In the genomic region with DNA sequence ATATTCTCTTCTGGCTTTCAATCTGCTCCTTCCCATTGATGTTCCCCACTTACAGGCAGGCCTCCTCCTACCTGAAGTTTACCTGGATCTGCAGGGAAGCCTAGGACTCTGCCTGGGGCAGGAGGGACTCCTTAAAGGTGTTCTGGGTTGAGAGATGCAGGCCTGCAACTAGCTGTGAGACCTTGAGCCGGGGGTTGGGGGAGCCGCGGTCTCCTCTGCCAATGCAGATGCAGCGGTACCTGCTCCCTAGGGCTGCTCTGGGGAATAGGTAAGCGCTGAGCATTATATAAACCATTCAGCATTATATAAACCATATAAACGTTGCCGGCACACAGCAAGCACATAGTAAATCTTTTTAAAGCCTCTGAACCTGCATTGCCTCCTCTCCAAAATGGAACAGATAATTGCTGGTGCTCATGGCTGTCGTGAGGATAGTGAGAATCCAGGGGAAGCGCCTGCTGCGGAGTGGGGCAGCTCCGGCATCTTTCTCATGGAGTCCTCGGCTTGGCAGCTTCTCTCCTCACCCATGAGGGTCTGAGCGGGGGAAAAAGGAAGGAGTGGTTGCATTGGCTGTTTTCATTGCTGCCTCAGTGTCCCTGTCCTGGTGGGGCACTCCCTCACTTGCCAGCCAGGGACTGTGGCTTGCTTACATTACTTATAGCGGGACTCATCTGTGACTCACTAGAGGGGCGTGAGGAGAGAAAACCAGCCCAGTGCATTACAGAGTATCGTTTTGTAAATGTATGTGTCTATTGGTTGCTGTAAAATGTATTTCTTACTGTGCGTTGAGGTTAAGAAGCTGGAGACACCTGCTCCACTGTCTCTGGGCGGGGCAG, we compare ENCODE assay signal across 15 cellular contexts. TPM values are rescaled to one million over a fixed set of nuclear protein-coding genes. Genes with fewer than 3 reads are reported as not detected.
DNase-seq lines count a peak whose midpoint lies in the region; ATAC-seq and TF ChIP-seq lines count a peak whose summit lies in the region.
"Had no signal": no experiment of that assay in that cellular context is flagged by ENCODE, and none has a peak within 500 bp of the region (broad histone marks: within the 10 kb centered on the region; RNA-seq: fewer than 3 reads in every experiment).

No MANE protein-coding gene starts in this region.

- no peak for TF ChIP-seq POLR2A in spleen (IDR thresholded peaks at IDR 0.05)

- no peak overlapping the region for H3K27ac Mint-ChIP-seq in activated CD4-positive, alpha-beta T cell treated with anti-CD3 and anti-CD28 coated beads, Interleukin-2, amount 10 ng/mL, durations not matched to agents 7 days and 5 days
- H3K27ac Mint-ChIP-seq: activated naive CD4-positive, alpha-beta T cell treated with anti-CD3 and anti-CD28 coated beads, Interleukin-2, amount 50 U/mL, for 24 hours; natural killer cell treated with Interleukin-12 subunit alpha and Interleukin-12 subunit beta and Interleukin-15 and Interleukin-18, amount 100 ng/mL, for 72 hours had no signal

- 82% methylated on average over 17 of the region's 18 CpGs for WGBS in SK-N-SH (ENCODE audit: low lambda C conversion rate)
- 86 to 92% (median 90%) methylated on average over 17 to 18 of the region's 18 CpGs for WGBS in spleen, 5 donors

- H3K4me1 ChIP-seq in SK-N-SH (ENCODE audit: control insufficient read depth in 1 of 2, insufficient read depth in 2 of 2, low read depth in 1 of 2, low read length in 1 of 2) (peaks cover 34 to 84% of the 10 kb centered on the region in 2 experiments), spleen (peaks cover 0 to 63% (median 37%) of the 10 kb centered on the region in 6 donors)

- no peak overlapping the region for H3K4me3 Mint-ChIP-seq in activated CD4-positive, alpha-beta T cell treated with anti-CD3 and anti-CD28 coated beads, Interleukin-2, amount 10 ng/mL, durations not matched to agents 7 days and 5 days
- H3K4me3 Mint-ChIP-seq: activated naive CD4-positive, alpha-beta T cell treated with anti-CD3 and anti-CD28 coated beads, Interleukin-2, amount 50 U/mL, for 24 hours; natural killer cell treated with Interleukin-12 subunit alpha and Interleukin-12 subunit beta and Interleukin-15 and Interleukin-18, amount 100 ng/mL, for 72 hours had no signal

- no peaks in the 10 kb centered on the region for H3K4me1 Mint-ChIP-seq in activated CD4-positive, alpha-beta T cell treated with anti-CD3 and anti-CD28 coated beads, Interleukin-2, amount 10 ng/mL, durations not matched to agents 7 days and 5 days

- TF ChIP-seq RAD21 in SK-N-SH (IDR thresholded peaks at IDR 0.05; ENCODE audit: low read length) = no peak

- intact Hi-C loops in spleen (cut with DNase I; ENCODE audit: low total_unique reads) = no loop called here

- peaks cover 14% of the 10 kb centered on the region for H3K27me3 Mint-ChIP-seq in activated CD4-positive, alpha-beta T cell treated with anti-CD3 and anti-CD28 coated beads, Interleukin-2, amount 10 ng/mL, durations not matched to agents 7 days and 5 days
- H3K27me3 Mint-ChIP-seq: activated naive CD4-positive, alpha-beta T cell treated with anti-CD3 and anti-CD28 coated beads, Interleukin-2, amount 50 U/mL, for 24 hours had no signal

- no peaks in the 10 kb centered on the region for H3K79me2 ChIP-seq in SK-N-SH (ENCODE audit: insufficient read depth)

- no peak for TF ChIP-seq CTCF in SK-N-SH (IDR thresholded peaks at IDR 0.05)
- TF ChIP-seq CTCF in foreskin fibroblast (IDR thresholded peaks at IDR 0.05; ENCODE audit: low read depth, low read length) = no peak
- TF ChIP-seq CTCF in spleen (IDR thresholded peaks at IDR 0.05 in 8 of 11, conservative IDR thresholded peaks at IDR 0.05 in 3 of 11) = no peak

- H3K9me3 Mint-ChIP-seq in activated CD4-positive, alpha-beta T cell treated with anti-CD3 and anti-CD28 coated beads, Interleukin-2, amount 10 ng/mL, durations not matched to agents 7 days and 5 days = no peaks in the 10 kb centered on the region
- H3K9me3 Mint-ChIP-seq: activated naive CD4-positive, alpha-beta T cell treated with anti-CD3 and anti-CD28 coated beads, Interleukin-2, amount 50 U/mL, for 24 hours; natural killer cell treated with Interleukin-12 subunit alpha and Interleukin-12 subunit beta and Interleukin-15 and Interleukin-18, amount 100 ng/mL, for 72 hours had no signal

- no peaks in the 10 kb centered on the region for H4K20me1 ChIP-seq in SK-N-SH (ENCODE audit: insufficient read depth)

- no peak for ATAC-seq in HG03045 (IDR thresholded peaks at IDR 0.05; ENCODE audit: unreplicated experiment)
- ATAC-seq: natural killer cell treated with Interleukin-12 subunit alpha and Interleukin-12 subunit beta and Interleukin-15 and Interleukin-18, amount 100 ng/mL, for 72 hours had no signal

- H3K36me3 ChIP-seq in SK-N-SH (replicated peaks in 1 of 2; ENCODE audit: control insufficient read depth in 1 of 2, insufficient read depth in 2 of 2, low read length in 1 of 2) (no peaks in the 10 kb centered on the region), spleen (no peaks in the 10 kb centered on the region)
- H3K36me3 ChIP-seq: tibial nerve had no signal

- H3K4me3 ChIP-seq in SK-N-SH (ENCODE audit: low read depth in 2 of 2, low read length in 1 of 2) (no peak overlapping the region), foreskin fibroblast (ENCODE audit: low read depth in 1 of 2, low read length in 2 of 2) (no peak overlapping the region), spleen (no peak overlapping the region)
- H3K4me3 ChIP-seq: tibial nerve had no signal

- no peaks in the 10 kb centered on the region for H3K9me2 ChIP-seq in SK-N-SH

- peaks cover 20% of the 10 kb centered on the region for H3F3A ChIP-seq in SK-N-SH (replicated peaks; ENCODE audit: insufficient read depth)

- H3K4me2 ChIP-seq in SK-N-SH = 0 out of 2 replicates have a peak overlapping the region, but pooled peaks have one; percentile 10

- POLR2A ChIA-PET in SK-N-SH (lab: Yijun Ruan, JAX) = interaction anchor here (6.7 kb wide), 1 partner anchor 19 kb away, joined by 53 read pairs; no protein-coding TSS in a partner anchor
- POLR2A ChIA-PET in activated CD4-positive, alpha-beta T cell treated with anti-CD3 and anti-CD28 coated beads, Interleukin-2, amount 10 ng/mL, durations not matched to agents 7 days and 5 days (lab: Charles Lee) = no interaction called here

- H3K27ac ChIP-seq in SK-N-SH (ENCODE audit: low read depth in 2 of 2, low read length in 1 of 2) = peak overlapping the region; percentile 49 to 100
- peak overlapping the region in 4 of 8 donors; percentile 63 to 84 (median 70) for H3K27ac ChIP-seq in spleen
- H3K27ac ChIP-seq: 22Rv1 had no signal

- H3K9me3 ChIP-seq in SK-N-SH (no peaks in the 10 kb centered on the region), spleen (no peaks in the 10 kb centered on the region)
- H3K9me3 ChIP-seq: tibial nerve had no signal

- no peak overlapping the region for H3K9ac ChIP-seq in SK-N-SH

- DNase-seq in DMS153 (lab: John Stamatoyannopoulos, UW) (peak; percentile 38), DMS153 treated with DMSO at 0.1 percent for 48 hours (lab: John Stamatoyannopoulos, UW; ENCODE audit: unreplicated experiment) (no peak), SK-N-SH (no peak), foreskin fibroblast (peak; percentile 44 to 73), spleen (peak; percentile 38), activated gamma-delta T cell treated with Interleukin-2 at 50 U/mL for 16 hours (no peak)
- DNase-seq in activated CD4-positive, alpha-beta T cell treated with anti-CD3 and anti-CD28 coated beads, Interleukin-2, amount 10 ng/mL, durations not matched to agents 7 days and 5 days = no peak
- DNase-seq: MM.1S, NCI-H524, RPMI8226 had no signal

- no peak overlapping the region; the same call in 1 of the 2 replicates for H2AFZ ChIP-seq in SK-N-SH (ENCODE audit: low read depth)

- CTCF ChIA-PET in SK-N-SH (lab: Yijun Ruan, JAX) = interaction anchor here (0.9 to 1.6 kb wide), 3 partner anchors 16 to 123 kb away, joined by 3 to 6 read pairs (median 3); no protein-coding TSS in a partner anchor
- CTCF ChIA-PET in activated CD4-positive, alpha-beta T cell treated with anti-CD3 and anti-CD28 coated beads, Interleukin-2, amount 10 ng/mL, durations not matched to agents 7 days and 5 days (lab: Charles Lee) = no interaction called here

- no peak for TF ChIP-seq EP300 in SK-N-SH (IDR thresholded peaks at IDR 0.05; ENCODE audit: borderline replicate concordance in 1 of 2, low read depth in 1 of 2, low read length in 1 of 2)

- H3K27me3 ChIP-seq in SK-N-SH (ENCODE audit: insufficient read depth) (no peaks in the 10 kb centered on the region), spleen (replicated peaks in 1 of 7) (peaks cover 0 to 38% (median 0%) of the 10 kb centered on the region in 7 donors)

- H3K36me3 Mint-ChIP-seq in activated CD4-positive, alpha-beta T cell treated with anti-CD3 and anti-CD28 coated beads, Interleukin-2, amount 10 ng/mL, durations not matched to agents 7 days and 5 days (ENCODE audit: low read depth) = no peaks in the 10 kb centered on the region
- H3K36me3 Mint-ChIP-seq: activated naive CD4-positive, alpha-beta T cell treated with anti-CD3 and anti-CD28 coated beads, Interleukin-2, amount 50 U/mL, for 24 hours; natural killer cell treated with Interleukin-12 subunit alpha and Interleukin-12 subunit beta and Interleukin-15 and Interleukin-18, amount 100 ng/mL, for 72 hours had no signal

TF ChIP-seq in SK-N-SH, 30 proteins besides CTCF, POLR2A, EP300 and RAD21:
- TF ChIP-seq FOSL2 (IDR thresholded peaks at IDR 0.05; ENCODE audit: borderline replicate concordance, low read depth) (peak; percentile 66; the same call in 1 of the 2 replicates), TCF12 (IDR thresholded peaks at IDR 0.05) (0 out of 2 replicates have a peak, but pooled peaks have one; percentile 4), TAF1 (IDR thresholded peaks at IDR 0.05; ENCODE audit: borderline replicate concordance, low read depth, low read length) (no peak)

RNA-seq across cellular contexts. Expression of gene KRT80, which starts 12.5 kb away (rescaled TPM):
- polyA plus RNA-seq in SK-N-SH (2012; rRNA removed) (14.9 and 17.4 TPM in 2 replicates), spleen (under 1 TPM in 1 of 3 donors, not detected in 2; 0.03 TPM)
- polyA plus RNA-seq in SK-N-SH (2012; cell fraction: cytosol; rRNA removed) = 8.1 and 10.8 TPM in 2 replicates
- polyA plus RNA-seq in SK-N-SH (2012; cell fraction: nucleus; rRNA removed) = 21.6 and 31.9 TPM in 2 replicates
- total RNA-seq in spleen = under 1 TPM in 2 of 7 donors, not detected in 5; 0.17 to 0.37 TPM
- total RNA-seq in activated CD4-positive, alpha-beta T cell treated with anti-CD3 and anti-CD28 coated beads, Interleukin-2, amount 10 ng/mL, durations not matched to agents 7 days and 5 days = not detected
- total RNA-seq: natural killer cell treated with Interleukin-12 subunit alpha and Interleukin-12 subunit beta and Interleukin-15 and Interleukin-18, amount 100 ng/mL, for 72 hours; tibial nerve had no signal

RNA-seq across cellular contexts. Expression of gene KRT7, which starts 28.7 kb away (rescaled TPM):
- polyA plus RNA-seq in SK-N-SH (2012; rRNA removed) (3.2 and 5.4 TPM in 2 replicates), spleen (1 to 10 TPM; 1.2 to 1.9 (median 1.6) TPM)
- 2.9 TPM in 2 replicates for polyA plus RNA-seq in SK-N-SH (2012; cell fraction: cytosol; rRNA removed)
- 1.9 and 3.3 TPM in 2 replicates for polyA plus RNA-seq in SK-N-SH (2012; cell fraction: nucleus; rRNA removed)
- total RNA-seq in spleen = 1 to 10 TPM in 1 of 7 donors, under 1 TPM in 3, not detected in 3; 0.73 to 1.5 (median 0.83) TPM
- total RNA-seq in activated CD4-positive, alpha-beta T cell treated with anti-CD3 and anti-CD28 coated beads, Interleukin-2, amount 10 ng/mL, durations not matched to agents 7 days and 5 days = 1 to 10 TPM; 2.2 to 2.5 TPM

Comparison
In these comparisons a context has a peak if more than half of its experiments do, and no peak if none do; other contexts are left out.
1. DNase-seq: peak in DMS153 (single experiment), foreskin fibroblast (2 of 2) and spleen (single experiment); none in DMS153 treated with DMSO at 0.1 percent for 48 hours (single experiment), SK-N-SH (single experiment), activated CD4-positive, alpha-beta T cell treated with anti-CD3 and anti-CD28 coated beads, Interleukin-2, amount 10 ng/mL, durations not matched to agents 7 days and 5 days (single experiment) and activated gamma-delta T cell treated with Interleukin-2 at 50 U/mL for 16 hours (single experiment).